Comparison of ENCODE assay signal across 9 cellular contexts in the genomic region with DNA sequence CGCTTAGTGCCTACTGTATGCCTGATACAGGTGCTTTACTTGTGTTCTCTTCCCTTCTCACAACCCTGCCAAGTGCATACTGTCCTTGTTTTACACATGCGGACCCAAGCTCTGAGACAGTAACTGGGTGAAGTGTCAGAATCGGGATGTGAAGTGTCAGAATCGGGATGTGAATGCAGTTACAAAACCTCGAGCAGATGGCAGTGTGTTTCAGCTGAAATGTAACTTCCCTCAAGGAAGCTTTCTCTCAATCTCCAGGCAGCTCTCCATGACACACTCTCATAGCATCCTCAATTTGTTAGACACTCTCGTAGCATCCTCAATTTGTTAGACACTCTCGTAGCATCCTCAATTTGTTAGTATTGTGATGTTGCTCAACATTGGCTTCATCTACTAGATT. TPM values are rescaled to one million over a fixed set of nuclear protein-coding genes. Genes with fewer than 3 reads are reported as not detected.
A peak's percentile ranks its signal among the peaks of the same experiment; 100 is the strongest.
DNase-seq lines count a peak whose midpoint lies in the region; TF ChIP-seq lines count a peak whose summit lies in the region.
"Had no signal": no experiment of that assay in that cellular context is flagged by ENCODE, and none has a peak within 500 bp of the region (broad histone marks: within the 10 kb centered on the region; RNA-seq: fewer than 3 reads in every experiment).

No MANE protein-coding gene starts in this region.

- H3K4me3 ChIP-seq in HUES64 (ENCODE audit: low read length) (peak overlapping the region; percentile 80; the same call in 1 of the 2 replicates), neural cell (ENCODE audit: low read length) (no peak overlapping the region)

- no peaks in the 10 kb centered on the region for H3K36me3 Mint-ChIP-seq in brain

- TF ChIP-seq CTCF in brain (conservative IDR thresholded peaks at IDR 0.05): no peak
- TF ChIP-seq CTCF in neural cell (IDR thresholded peaks at IDR 0.05; ENCODE audit: poor library complexity, severe bottlenecking): peak; percentile 10

- peaks cover 7 to 18% (median 16%) of the 10 kb centered on the region in 5 experiments for H3K9me3 Mint-ChIP-seq in brain

- no peak for TF ChIP-seq RAD21 in neural cell (conservative IDR thresholded peaks at IDR 0.05)

- no peaks in the 10 kb centered on the region for H3K79me2 ChIP-seq in neural cell (replicated peaks; ENCODE audit: insufficient read depth, low read length)

- peaks cover 55% of the 10 kb centered on the region for H3K27me3 ChIP-seq in HUES64 (ENCODE audit: insufficient read depth, low read length)
- peaks cover 42% of the 10 kb centered on the region for H3K27me3 ChIP-seq in neural cell (ENCODE audit: insufficient read depth, low read depth, low read length)

- DNase-seq in NCI-H82 (lab: John Stamatoyannopoulos, UW) (peak; percentile 3), NCI-H82 treated with DMSO at 0.1 percent for 48 hours (lab: John Stamatoyannopoulos, UW; ENCODE audit: unreplicated experiment) (no peak), NCI-H510A treated with DMSO at 0.1 percent for 48 hours (lab: John Stamatoyannopoulos, UW) (no peak), NCI-H2107 treated with DMSO at 0.1 percent for 48 hours (lab: John Stamatoyannopoulos, UW; ENCODE audit: unreplicated experiment) (no peak)
- DNase-seq in activated effector memory CD4-positive, alpha-beta T cell treated with Interleukin-2 at 50 U/mL for 16 hours: no peak
- DNase-seq: right cardiac atrium had no signal

- no peaks in the 10 kb centered on the region for H3F3A ChIP-seq in neural cell (ENCODE audit: insufficient read depth, low read length, poor library complexity, severe bottlenecking)

- WGBS in HUES64: 65% methylated on average over 7 of the region's 7 CpGs

- H2AFZ ChIP-seq in neural cell (ENCODE audit: low read depth, low read length): no peak overlapping the region

- no peaks in the 10 kb centered on the region for H3K9me2 ChIP-seq in neural cell (ENCODE audit: insufficient read depth, low read length)

- peak overlapping the region; percentile 86 to 90 (median 86) for H3K4me3 Mint-ChIP-seq in brain

- no peak overlapping the region for H3K9ac ChIP-seq in HUES64 (ENCODE audit: low read depth, low read length)
- no peak overlapping the region for H3K9ac ChIP-seq in neural cell (ENCODE audit: low read length)

- peaks cover 57% of the 10 kb centered on the region for H3K27me3 Mint-ChIP-seq in brain

- peaks cover 14% of the 10 kb centered on the region for H3K4me1 Mint-ChIP-seq in brain

- H3K27ac ChIP-seq in HUES64 (ENCODE audit: low read depth, low read length) (no peak overlapping the region), neural cell (ENCODE audit: low read length) (no peak overlapping the region)

- no peak overlapping the region for H3K27ac Mint-ChIP-seq in brain

- H3K4me2 ChIP-seq in neural cell (ENCODE audit: low read length): no peak overlapping the region

- H3K4me1 ChIP-seq in HUES64 (ENCODE audit: insufficient read depth, low read length): no peaks in the 10 kb centered on the region

- H3K9me3 ChIP-seq in HUES64 (ENCODE audit: insufficient read depth, low read depth, low read length) (no peaks in the 10 kb centered on the region), neural cell (ENCODE audit: low read length) (no peaks in the 10 kb centered on the region)

- no peaks in the 10 kb centered on the region for H3K36me3 ChIP-seq in HUES64 (ENCODE audit: insufficient read depth, low read length)
- no peaks in the 10 kb centered on the region for H3K36me3 ChIP-seq in neural cell (ENCODE audit: insufficient read depth, low read length)

- no peaks in the 10 kb centered on the region for H4K20me1 ChIP-seq in neural cell (ENCODE audit: insufficient read depth)

- TF ChIP-seq EP300 in neural cell (conservative IDR thresholded peaks at IDR 0.05; ENCODE audit: poor library complexity, severe bottlenecking): no peak

TF ChIP-seq in neural cell, 6 proteins besides CTCF, POLR2A, EP300 and RAD21:
- no peak for TF ChIP-seq EZH2 (IDR thresholded peaks at IDR 0.05; ENCODE audit: borderline replicate concordance, insufficient read depth, low read length, poor library complexity, severe bottlenecking)
- TF ChIP-seq SMC3 (conservative IDR thresholded peaks at IDR 0.05; ENCODE audit: poor library complexity): no peak
- no peak for TF ChIP-seq POLR2AphosphoS5 (IDR thresholded peaks at IDR 0.05)
- no peak for TF ChIP-seq MXI1 (conservative IDR thresholded peaks at IDR 0.05; ENCODE audit: poor library complexity, severe bottlenecking)
- TF ChIP-seq TAF1 (IDR thresholded peaks at IDR 0.05; ENCODE audit: low read depth): no peak
- TF ChIP-seq, protein P1, sequence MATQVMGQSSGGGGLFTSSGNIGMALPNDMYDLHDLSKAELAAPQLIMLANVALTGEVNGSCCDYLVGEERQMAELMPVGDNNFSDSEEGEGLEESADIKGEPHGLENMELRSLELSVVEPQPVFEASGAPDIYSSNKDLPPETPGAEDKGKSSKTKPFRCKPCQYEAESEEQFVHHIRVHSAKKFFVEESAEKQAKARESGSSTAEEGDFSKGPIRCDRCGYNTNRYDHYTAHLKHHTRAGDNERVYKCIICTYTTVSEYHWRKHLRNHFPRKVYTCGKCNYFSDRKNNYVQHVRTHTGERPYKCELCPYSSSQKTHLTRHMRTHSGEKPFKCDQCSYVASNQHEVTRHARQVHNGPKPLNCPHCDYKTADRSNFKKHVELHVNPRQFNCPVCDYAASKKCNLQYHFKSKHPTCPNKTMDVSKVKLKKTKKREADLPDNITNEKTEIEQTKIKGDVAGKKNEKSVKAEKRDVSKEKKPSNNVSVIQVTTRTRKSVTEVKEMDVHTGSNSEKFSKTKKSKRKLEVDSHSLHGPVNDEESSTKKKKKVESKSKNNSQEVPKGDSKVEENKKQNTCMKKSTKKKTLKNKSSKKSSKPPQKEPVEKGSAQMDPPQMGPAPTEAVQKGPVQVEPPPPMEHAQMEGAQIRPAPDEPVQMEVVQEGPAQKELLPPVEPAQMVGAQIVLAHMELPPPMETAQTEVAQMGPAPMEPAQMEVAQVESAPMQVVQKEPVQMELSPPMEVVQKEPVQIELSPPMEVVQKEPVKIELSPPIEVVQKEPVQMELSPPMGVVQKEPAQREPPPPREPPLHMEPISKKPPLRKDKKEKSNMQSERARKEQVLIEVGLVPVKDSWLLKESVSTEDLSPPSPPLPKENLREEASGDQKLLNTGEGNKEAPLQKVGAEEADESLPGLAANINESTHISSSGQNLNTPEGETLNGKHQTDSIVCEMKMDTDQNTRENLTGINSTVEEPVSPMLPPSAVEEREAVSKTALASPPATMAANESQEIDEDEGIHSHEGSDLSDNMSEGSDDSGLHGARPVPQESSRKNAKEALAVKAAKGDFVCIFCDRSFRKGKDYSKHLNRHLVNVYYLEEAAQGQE (IDR thresholded peaks at IDR 0.05; ENCODE audit: borderline replicate concordance): no peak

RNA-seq across cellular contexts. Expression of a gene that starts 1.0 kb away (rescaled TPM):
- 1.1 TPM for polyA plus RNA-seq in HUES64 (2013, experiment 1 of 2)
- polyA plus RNA-seq in HUES64 (2013, experiment 2 of 2): 1.1 TPM
- polyA plus RNA-seq in brain (ENCODE audit: insufficient read depth, low read depth, low replicate concordance) (4.3 TPM), neural cell (0.16 TPM in 1 of 2 replicates, not detected in the other)
- 0.24 TPM in 1 of 2 replicates, not detected in the other for polyA minus RNA-seq in neural cell

RNA-seq across cellular contexts. Expression of a gene that starts 51.1 kb away (rescaled TPM):
- 16.8 TPM for polyA plus RNA-seq in HUES64 (2013, experiment 1 of 2)
- polyA plus RNA-seq in HUES64 (2013, experiment 2 of 2): 18.4 TPM
- polyA plus RNA-seq in brain (ENCODE audit: insufficient read depth, low read depth, low replicate concordance): 4.1 TPM
- 15.2 and 19.8 TPM in 2 replicates for polyA plus RNA-seq in neural cell
- polyA minus RNA-seq in neural cell: 14.4 and 15.3 TPM in 2 replicates
